8 cellular contexts compared by ENCODE assay signal in genomic region chr9:136108648-136109266, GRCh38. TPM values are rescaled to one million over a fixed set of nuclear protein-coding genes. Genes with fewer than 3 reads are reported as not detected.
DNase-seq lines count a peak whose midpoint lies in the region; ATAC-seq and TF ChIP-seq lines count a peak whose summit lies in the region.

No MANE protein-coding gene starts in this region.

- H3K27me3 ChIP-seq in heart right ventricle (peaks cover 0 to 5% (median 0%) of the 10 kb centered on the region in 7 donors), adrenal gland (no peaks in the 10 kb centered on the region), mesendoderm (ENCODE audit: insufficient read depth, low read length, poor library complexity) (no peaks in the 10 kb centered on the region), upper lobe of right lung (no peaks in the 10 kb centered on the region)

- no peak overlapping the region for H3K4ac ChIP-seq in mesendoderm (ENCODE audit: low read depth, low read length)

- no peak overlapping the region for H4K8ac ChIP-seq in mesendoderm (ENCODE audit: low read depth, low read length)

- peak overlapping the region in 9 of 10 donors; percentile 8 to 51 (median 44) for H3K4me3 ChIP-seq in heart right ventricle
- peak overlapping the region in 1 of 4 donors; percentile 17 for H3K4me3 ChIP-seq in adrenal gland
- H3K4me3 ChIP-seq in mesendoderm (ENCODE audit: low read length): no peak overlapping the region
- H3K4me3 ChIP-seq in upper lobe of right lung: peak overlapping the region; percentile 52

- peaks cover 34 to 83% (median 67%) of the 10 kb centered on the region in 9 donors for H3K4me1 ChIP-seq in heart right ventricle
- peaks cover 20 to 25% of the 10 kb centered on the region in 2 donors for H3K4me1 ChIP-seq in adrenal gland (replicated peaks in 1 of 2)
- no peaks in the 10 kb centered on the region for H3K4me1 ChIP-seq in mesendoderm (ENCODE audit: control insufficient read depth, low read depth, low read length)
- H3K4me1 ChIP-seq in upper lobe of right lung: peaks cover 52% of the 10 kb centered on the region

- no peak overlapping the region for H4K5ac ChIP-seq in mesendoderm (ENCODE audit: low read length)

- DNase-seq in heart right ventricle (no peak), Right ventricle myocardium inferior (ENCODE audit: missing footprints) (no peak), adrenal gland (no peak), mesendoderm (no peak), upper lobe of right lung (no peak), anterior cingulate cortex (lab: John Stamatoyannopoulos, UW) (no peak)

- H3K79me2 ChIP-seq in mesendoderm (ENCODE audit: control insufficient read depth, insufficient read depth, low read length): no peaks in the 10 kb centered on the region

- no peak overlapping the region for H3K9ac ChIP-seq in mesendoderm (ENCODE audit: low read length)

- no peaks in the 10 kb centered on the region for H3K79me1 ChIP-seq in mesendoderm (ENCODE audit: low read length)

- H3K27ac ChIP-seq in heart right ventricle: peak overlapping the region in 9 of 10 donors; percentile 75 to 91 (median 82)
- peak overlapping the region in 3 of 5 donors; percentile 21 to 73 (median 63) for H3K27ac ChIP-seq in adrenal gland
- peak overlapping the region; percentile 69 for H3K27ac ChIP-seq in mesendoderm (ENCODE audit: low read depth, low read length)
- H3K27ac ChIP-seq in upper lobe of right lung: peak overlapping the region; percentile 92

- no peak overlapping the region for H2AK5ac ChIP-seq in mesendoderm (ENCODE audit: low read length)

- no peak for TF ChIP-seq CTCF in heart right ventricle (IDR thresholded peaks at IDR 0.05)
- no peak for TF ChIP-seq CTCF in adrenal gland (IDR thresholded peaks at IDR 0.05)
- TF ChIP-seq CTCF in upper lobe of right lung (IDR thresholded peaks at IDR 0.05): no peak

- peak overlapping the region; percentile 24 for H3K23ac ChIP-seq in mesendoderm (ENCODE audit: low read length)

- H2BK120ac ChIP-seq in mesendoderm (ENCODE audit: low read depth, low read length): no peak overlapping the region

- WGBS in heart right ventricle, 2 donors: 77 to 81% methylated on average over 27 of the region's 27 CpGs
- 78 to 84% (median 80%) methylated on average over 18 to 27 of the region's 27 CpGs for WGBS in adrenal gland, 4 donors
- no CpG with 5 or more reads among the region's 27 CpGs for WGBS in mesendoderm (ENCODE audit: extremely low coverage, insufficient coverage, low lambda C conversion rate)

- intact Hi-C loops in heart right ventricle (cut with DNase I): no loop called here
- intact Hi-C loops in Right ventricle myocardium inferior (cut with DNase I): no loop called here
- intact Hi-C loops in adrenal gland (cut with DNase I): no loop called here
- intact Hi-C loops in upper lobe of right lung (cut with DNase I): no loop called here

- no peak overlapping the region for H2BK15ac ChIP-seq in mesendoderm (replicated peaks; ENCODE audit: low read depth)

- H2BK5ac ChIP-seq in mesendoderm (ENCODE audit: low read length): no peak overlapping the region

- peak overlapping the region; percentile 11 for H3K18ac ChIP-seq in mesendoderm (ENCODE audit: low read length)

- peak overlapping the region; percentile 34 for H3K56ac ChIP-seq in mesendoderm (ENCODE audit: low read length)

- TF ChIP-seq POLR2A in adrenal gland (IDR thresholded peaks at IDR 0.05): no peak

- no peaks in the 10 kb centered on the region for H3K9me3 ChIP-seq in heart right ventricle
- H3K9me3 ChIP-seq in adrenal gland (replicated peaks in 1 of 3): no peaks in the 10 kb centered on the region
- H3K9me3 ChIP-seq in upper lobe of right lung: no peaks in the 10 kb centered on the region

- H3K4me2 ChIP-seq in mesendoderm (ENCODE audit: low read length): no peak overlapping the region

- ATAC-seq in heart right ventricle (no peak), Right ventricle myocardium inferior (no peak), upper lobe of right lung (no peak), HG03025 (IDR thresholded peaks at IDR 0.05; ENCODE audit: low FRiP score, unreplicated experiment) (no peak), GM21447 (IDR thresholded peaks at IDR 0.05; ENCODE audit: unreplicated experiment) (no peak)

- H3K36me3 ChIP-seq in heart right ventricle (peaks cover 0 to 2% (median 0%) of the 10 kb centered on the region in 9 donors), adrenal gland (replicated peaks in 1 of 2) (no peaks in the 10 kb centered on the region), mesendoderm (ENCODE audit: control insufficient read depth, insufficient read depth, low read length) (no peaks in the 10 kb centered on the region), upper lobe of right lung (no peaks in the 10 kb centered on the region)

RNA-seq across cellular contexts. Expression of gene TMEM250, which starts 9.9 kb away (rescaled TPM):
- 10 to 100 TPM; 12.7 to 24.3 (median 15.4) TPM for total RNA-seq in heart right ventricle
- 10 to 100 TPM in 1 of 2 donors, 1 to 10 TPM in 1; 9.7 to 26.4 TPM for polyA plus RNA-seq in heart right ventricle
- 18.7 TPM for total RNA-seq in Right ventricle myocardium inferior
- total RNA-seq in adrenal gland: 10 to 100 TPM; 19.7 to 47.2 (median 35.9) TPM
- 10 to 100 TPM in 2 of 3 donors, 1 to 10 TPM in 1; 5.2 to 12.4 (median 10.6) TPM for polyA plus RNA-seq in adrenal gland
- 21.7 TPM for polyA plus RNA-seq in mesendoderm (2013, experiment 1 of 2)
- polyA plus RNA-seq in mesendoderm (2013, experiment 2 of 2): 22.2 TPM
- 30.7 TPM for total RNA-seq in upper lobe of right lung

RNA-seq across cellular contexts. Expression of gene NACC2, which starts 13.7 kb away (rescaled TPM):
- 10 to 100 TPM; 32.0 to 55.1 (median 41.1) TPM for total RNA-seq in heart right ventricle
- 10 to 100 TPM; 15.6 to 16.5 TPM for polyA plus RNA-seq in heart right ventricle
- total RNA-seq in Right ventricle myocardium inferior: 37.0 TPM
- total RNA-seq in adrenal gland: 10 to 100 TPM; 27.2 to 61.0 (median 38.6) TPM
- polyA plus RNA-seq in adrenal gland: 10 to 100 TPM in 1 of 3 donors, 1 to 10 TPM in 2; 5.7 to 11.3 (median 7.1) TPM
- 2.0 TPM for polyA plus RNA-seq in mesendoderm (2013, experiment 1 of 2)
- polyA plus RNA-seq in mesendoderm (2013, experiment 2 of 2): 2.2 TPM
- 33.5 TPM for total RNA-seq in upper lobe of right lung
